16 cellular contexts compared by ENCODE assay signal in the genomic region with DNA sequence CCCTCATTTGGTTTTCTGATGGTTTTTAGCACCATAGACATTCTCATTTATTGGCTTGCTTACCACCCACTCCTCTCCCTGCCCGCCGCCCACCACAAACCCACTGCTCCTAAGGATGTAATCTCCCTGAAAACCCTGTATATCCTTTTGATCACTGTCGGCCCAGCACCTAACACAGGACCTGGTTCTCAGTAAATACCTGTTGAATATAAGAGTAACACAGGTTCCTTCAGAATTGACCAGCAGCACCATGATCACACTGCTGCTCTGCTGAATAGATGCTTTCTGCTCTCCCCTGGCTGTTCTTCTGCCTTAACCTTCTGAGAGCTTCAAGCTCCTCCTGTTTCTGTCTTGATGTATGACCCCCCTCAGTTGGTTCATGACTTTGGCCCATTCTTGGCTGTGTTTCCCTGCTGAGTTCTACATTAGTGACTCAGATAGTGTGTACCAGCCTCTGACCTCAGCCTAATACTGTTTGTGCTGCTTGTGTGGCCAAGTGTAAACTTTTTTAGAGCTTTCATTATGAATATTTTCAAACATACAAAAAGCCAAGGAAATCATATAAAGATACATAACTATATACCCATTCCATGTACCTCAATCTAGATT.
"Had no signal": no experiment of that assay in that cellular context is flagged by ENCODE, and none has a peak within 500 bp of the region (broad histone marks: within the 10 kb centered on the region; RNA-seq: fewer than 3 reads in every experiment).

No MANE protein-coding gene starts in this region.

- H3K9me3 ChIP-seq: suprapubic skin had no signal

- DNase-seq: activated CD4-positive, alpha-beta T cell treated with anti-CD3 and anti-CD28 coated beads, Interleukin-2, amount 50 U/mL, for 1 hour; activated CD8-positive, alpha-beta memory T cell treated with anti-CD3 and anti-CD28 coated beads for 24 hours; activated naive CD4-positive, alpha-beta T cell; caudate nucleus; hippocampal formation; mesendoderm; nucleus accumbens; right cardiac atrium; stimulated activated CD4-positive, alpha-beta T cell treated with anti-CD3 and anti-CD28 coated beads, Interleukin-4, amount 100 ng/mL, for 4 hours; stimulated activated CD8-positive, alpha-beta memory T cell treated with anti-CD3 and anti-CD28 coated beads, Interleukin-4, amount 100 ng/mL, for 48 hours; stimulated activated naive CD4-positive, alpha-beta T cell treated with Interleukin-2 at 50 U/mL for 16 hours; T-helper 17 cell; trophoblast cell had no signal

- H3K27ac Mint-ChIP-seq: nephron, T-helper 17 cell had no signal

- H3K27me3 Mint-ChIP-seq: T-helper 17 cell had no signal

- H3K4me3 ChIP-seq: smooth muscle cell, suprapubic skin had no signal

- H3K27me3 ChIP-seq: suprapubic skin had no signal

- H3K4me1 ChIP-seq: suprapubic skin had no signal

- H3K4me1 Mint-ChIP-seq: nephron, T-helper 17 cell had no signal

- H3K36me3 ChIP-seq: suprapubic skin had no signal

- H3K27ac ChIP-seq: suprapubic skin had no signal

- H3K4me3 Mint-ChIP-seq: nephron, T-helper 17 cell had no signal

- H3K4me2 ChIP-seq: smooth muscle cell had no signal

- ATAC-seq: right cardiac atrium, T-helper 17 cell had no signal
